In the genomic region with DNA sequence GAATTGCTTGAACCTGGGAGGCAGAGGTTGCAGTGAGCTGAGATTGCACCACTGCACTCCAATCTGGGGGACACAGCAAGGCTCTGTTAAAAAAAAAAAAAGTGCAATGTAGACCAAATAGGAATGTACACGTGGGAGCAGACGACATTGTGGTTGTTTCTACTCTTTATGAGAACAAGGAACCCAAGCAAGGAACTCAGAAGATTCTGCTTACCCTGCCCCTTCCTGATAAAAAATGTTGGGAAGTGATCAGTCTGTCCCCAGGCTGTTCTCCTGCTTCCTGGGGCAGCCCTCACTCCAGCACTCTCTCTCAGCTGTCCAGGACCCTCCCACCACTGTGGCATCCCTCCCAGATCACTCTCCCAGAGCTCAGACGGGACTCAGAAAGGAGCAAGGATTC, we compare ENCODE assay signal across 19 cellular contexts. TPM values are rescaled to one million over a fixed set of nuclear protein-coding genes. Genes with fewer than 3 reads are reported as not detected.
DNase-seq lines count a peak whose midpoint lies in the region; ATAC-seq and TF ChIP-seq lines count a peak whose summit lies in the region.
"Had no signal": no experiment of that assay in that cellular context is flagged by ENCODE, and none has a peak within 500 bp of the region (broad histone marks: within the 10 kb centered on the region; RNA-seq: fewer than 3 reads in every experiment).

No MANE protein-coding gene starts in this region.

- peaks cover 20% of the 10 kb centered on the region for H3K27me3 Mint-ChIP-seq in nephron progenitor cell (ENCODE audit: low read depth, poor library complexity)

- peak overlapping the region in 3 of 5 donors; percentile 70 to 92 (median 71) for H3K27ac ChIP-seq in adrenal gland
- H3K27ac ChIP-seq in left lung, result peak overlapping the region; percentile 46 to 76

- peaks cover 0 to 39% of the 10 kb centered on the region in 2 donors for H3K4me1 ChIP-seq in adrenal gland (replicated peaks in 1 of 2)
- peaks cover 5 to 52% of the 10 kb centered on the region in 2 donors for H3K4me1 ChIP-seq in left lung

- H3K4me1 Mint-ChIP-seq in nephron progenitor cell, result no peaks in the 10 kb centered on the region

- DNase-seq in Ammon's horn (ENCODE audit: low spot score) (peak; percentile 37), adrenal gland (peak in 1 of 7 donors; percentile 44), left lung (no peak), posterior vena cava (ENCODE audit: low spot score) (peak; percentile 40), nephron progenitor cell (no peak)
- no peak for DNase-seq in stimulated activated CD4-positive, alpha-beta T cell treated with anti-CD3 and anti-CD28 coated beads, Interleukin-2, amount 100 ng/mL, for 48 hours
- no peak for DNase-seq in activated CD4-positive, alpha-beta T cell treated with anti-CD3 and anti-CD28 coated beads, Interleukin-2, amount 50 U/mL, for 4 hours
- DNase-seq: CD4-positive, CD25-positive, alpha-beta regulatory T cell; DMS79 treated with DMSO at 0.1 percent for 48 hours; GDM1; KG1; NCI-H1092 treated with DMSO at 0.1 percent for 48 hours; NCI-H1694 treated with DMSO at 0.1 percent for 48 hours; NCI-H446; PC-3; SHP77 had no signal

- H3K36me3 ChIP-seq in adrenal gland (replicated peaks in 1 of 2) (peaks cover 0 to 15% of the 10 kb centered on the region in 2 donors), left lung (no peaks in the 10 kb centered on the region)

- no peaks in the 10 kb centered on the region for H3K27me3 ChIP-seq in adrenal gland
- no peaks in the 10 kb centered on the region for H3K27me3 ChIP-seq in left lung

- peak; percentile 36 for ATAC-seq in left lung
- no peak for ATAC-seq in GM19351 (IDR thresholded peaks at IDR 0.05; ENCODE audit: unreplicated experiment)
- ATAC-seq: PC-3 had no signal

- no peaks in the 10 kb centered on the region for H3K36me3 Mint-ChIP-seq in nephron progenitor cell (ENCODE audit: low read depth)
- H3K36me3 Mint-ChIP-seq: CD4-positive, CD25-positive, alpha-beta regulatory T cell had no signal

- no peak overlapping the region for H3K4me3 Mint-ChIP-seq in nephron progenitor cell
- H3K4me3 Mint-ChIP-seq: CD4-positive, CD25-positive, alpha-beta regulatory T cell; GM23338 had no signal

- no peak overlapping the region for H3K27ac Mint-ChIP-seq in nephron progenitor cell
- H3K27ac Mint-ChIP-seq: CD4-positive, CD25-positive, alpha-beta regulatory T cell; GM23338 had no signal

- H3K9me3 ChIP-seq in adrenal gland (replicated peaks in 1 of 3), result no peaks in the 10 kb centered on the region
- H3K9me3 ChIP-seq in left lung, result no peaks in the 10 kb centered on the region

- H3K4me3 ChIP-seq in adrenal gland (no peak overlapping the region), left lung (no peak overlapping the region)
- H3K4me3 ChIP-seq: GM23338 had no signal

- no peak for TF ChIP-seq POLR2A in adrenal gland (IDR thresholded peaks at IDR 0.05)

- intact Hi-C loops in adrenal gland (cut with DNase I), result no loop called here
- intact Hi-C loops in left lung (cut with DNase I), result no loop called here
- intact Hi-C loops in posterior vena cava (cut with DNase I), result no loop called here

- WGBS in adrenal gland, 4 donors, result 6 to 25% (median 23%) methylated on average over 3 of the region's 3 CpGs

- H3K9me3 Mint-ChIP-seq in nephron progenitor cell, result no peaks in the 10 kb centered on the region
- H3K9me3 Mint-ChIP-seq: CD4-positive, CD25-positive, alpha-beta regulatory T cell; GM23338 had no signal

- TF ChIP-seq CTCF in adrenal gland (IDR thresholded peaks at IDR 0.05) (no peak), left lung (IDR thresholded peaks at IDR 0.05) (no peak), nephron progenitor cell (IDR thresholded peaks at IDR 0.05) (no peak)

RNA-seq across cellular contexts. Expression of gene SLCO2B1, which starts 31.7 kb away (rescaled TPM):
- total RNA-seq in adrenal gland (100 to 1,000 TPM in 7 of 8 donors, 10 to 100 TPM in 1; 63.8 to 234 (median 160) TPM), left lung (100 to 1,000 TPM; 145 to 220 TPM), posterior vena cava (100 to 1,000 TPM in 1 of 2 donors, 10 to 100 TPM in 1; 95.3 to 171 TPM)
- 10 to 100 TPM; 13.0 to 24.3 (median 18.5) TPM for polyA plus RNA-seq in adrenal gland
- total RNA-seq: CD4-positive, CD25-positive, alpha-beta regulatory T cell; GM23338; PC-3 had no signal
- polyA plus RNA-seq: CD4-positive, CD25-positive, alpha-beta regulatory T cell; GM23338 had no signal

RNA-seq across cellular contexts. Expression of gene TPBGL, which starts 57.9 kb away (rescaled TPM):
- total RNA-seq in adrenal gland (1 to 10 TPM in 4 of 8 donors, under 1 TPM in 4; 0.32 to 3.7 (median 1.1) TPM), left lung (1 to 10 TPM in 1 of 2 donors, under 1 TPM in 1; 0.70 to 1.3 TPM), posterior vena cava (under 1 TPM; 0.46 to 0.67 TPM)
- polyA plus RNA-seq in adrenal gland, result 1 to 10 TPM; 1.5 to 4.3 (median 3.1) TPM
- total RNA-seq: M059J, PC-3 had no signal

Comparison
In these comparisons a context has a peak if more than half of its experiments do, and no peak if none do; other contexts are left out.
1. DNase-seq: peak in Ammon's horn (single experiment) and posterior vena cava (single experiment); none in left lung (0 of 2), nephron progenitor cell (single experiment), stimulated activated CD4-positive, alpha-beta T cell treated with anti-CD3 and anti-CD28 coated beads, Interleukin-2, amount 100 ng/mL, for 48 hours (0 of 2) and activated CD4-positive, alpha-beta T cell treated with anti-CD3 and anti-CD28 coated beads, Interleukin-2, amount 50 U/mL, for 4 hours (0 of 2).